Comparison of ENCODE assay signal across 8 cellular contexts in the genomic region with DNA sequence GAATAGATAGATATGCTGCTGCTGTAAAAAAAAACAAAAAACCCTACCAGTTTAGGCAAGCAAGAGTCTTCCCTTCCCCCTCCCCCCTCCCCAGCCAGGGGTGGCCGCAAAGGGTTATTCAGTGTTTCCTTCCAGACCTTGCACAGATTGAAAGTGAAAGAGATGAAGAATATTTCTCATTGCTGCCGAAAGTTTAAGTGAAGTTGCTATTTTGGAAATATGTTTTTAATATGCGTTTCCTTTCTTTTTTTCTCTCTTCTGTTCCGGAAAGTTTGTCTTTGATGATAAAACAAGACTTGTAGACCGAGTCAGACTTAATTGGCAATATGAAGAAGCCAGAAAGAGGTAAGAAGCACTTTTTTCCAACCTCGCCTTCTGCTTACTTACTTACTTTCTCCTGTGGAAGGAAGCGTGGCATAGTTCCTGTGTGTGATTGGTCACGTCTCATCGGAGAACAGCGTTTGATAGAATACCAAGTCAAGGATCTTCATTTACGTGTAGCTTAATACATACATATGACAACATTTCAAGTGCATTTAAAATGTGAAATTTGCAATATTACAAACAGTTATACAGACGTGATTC. TPM values are rescaled to one million over a fixed set of nuclear protein-coding genes. Genes with fewer than 3 reads are reported as not detected.
DNase-seq lines count a peak whose midpoint lies in the region; ATAC-seq and TF ChIP-seq lines count a peak whose summit lies in the region.

No MANE protein-coding gene starts in this region.

- no peak overlapping the region for H3K4me3 Mint-ChIP-seq in WTC11

- no peaks in the 10 kb centered on the region for H3K9me3 Mint-ChIP-seq in WTC11

- CTCF ChIA-PET in WTC11 (lab: Charles Lee) = no interaction called here

- POLR2A ChIA-PET in WTC11 (lab: Charles Lee) = no interaction called here

- DNase-seq in heart right ventricle (no peak), left ventricle myocardium superior (no peak), psoas muscle (no peak), NCI-H128 (lab: John Stamatoyannopoulos, UW; ENCODE audit: unreplicated experiment) (no peak), WTC11 (ENCODE audit: low spot score) (no peak)
- DNase-seq in activated naive CD4-positive, alpha-beta T cell treated with Interleukin-2 at 50 U/mL for 16 hours = peak; percentile 69

- H3K27me3 ChIP-seq in heart right ventricle (no peaks in the 10 kb centered on the region), psoas muscle (ENCODE audit: insufficient read depth in 3 of 3, low read length in 2 of 3) (no peaks in the 10 kb centered on the region)

- H3K27me3 Mint-ChIP-seq in WTC11 (ENCODE audit: low read depth) = no peaks in the 10 kb centered on the region

- no peaks in the 10 kb centered on the region for H3K9me3 ChIP-seq in heart right ventricle
- H3K9me3 ChIP-seq in psoas muscle = no peaks in the 10 kb centered on the region

- peak in 5 of 8 donors; percentile 42 to 74 (median 59) for ATAC-seq in heart right ventricle
- no peak for ATAC-seq in left ventricle myocardium superior
- ATAC-seq in HG03457 (IDR thresholded peaks at IDR 0.05; ENCODE audit: unreplicated experiment) = peak; percentile 81
- no peak for ATAC-seq in psoas muscle
- ATAC-seq in esophagus mucosa = no peak
- ATAC-seq in WTC11 = no peak

- H3K27ac ChIP-seq in heart right ventricle (peak overlapping the region in 7 of 10 donors; percentile 39 to 79 (median 58)), psoas muscle (peak overlapping the region; percentile 23)

- H3K36me3 Mint-ChIP-seq in WTC11 = peaks cover 49% of the 10 kb centered on the region

- H3K36me3 ChIP-seq in heart right ventricle (peaks cover 0 to 48% (median 5%) of the 10 kb centered on the region in 9 donors), psoas muscle (ENCODE audit: insufficient read depth in 1 of 2, low read depth in 1 of 2) (peaks cover 0 to 17% of the 10 kb centered on the region in 2 donors)

- WGBS in heart right ventricle, 2 donors = 43 to 55% methylated on average over 12 of the region's 12 CpGs
- 59 to 77% (median 65%) methylated on average over 12 of the region's 12 CpGs for WGBS in psoas muscle, 3 donors

- H3K4me1 ChIP-seq in heart right ventricle (peaks cover 0 to 30% (median 20%) of the 10 kb centered on the region in 9 donors), psoas muscle (no peaks in the 10 kb centered on the region)

- H3K27ac Mint-ChIP-seq in WTC11 = no peak overlapping the region

- H3K4me3 ChIP-seq in heart right ventricle (peak overlapping the region in 6 of 10 donors; percentile 7 to 43 (median 33)), psoas muscle (peak overlapping the region; percentile 27)

- peaks cover 2% of the 10 kb centered on the region; the same call in 1 of the 2 replicates for H3K4me1 Mint-ChIP-seq in WTC11

- intact Hi-C loops in heart right ventricle (cut with DNase I) = no loop called here
- intact Hi-C loops in left ventricle myocardium superior (cut with micrococcal nuclease) = no loop called here
- intact Hi-C loops in psoas muscle (cut with DNase I) = loop anchor here in 1 of 2 donors (5.0 kb wide), 1 partner anchor 76 kb away; no protein-coding TSS in a partner anchor

- TF ChIP-seq CTCF in heart right ventricle (IDR thresholded peaks at IDR 0.05) = no peak
- TF ChIP-seq CTCF in psoas muscle (IDR thresholded peaks at IDR 0.05) = no peak
- no peak for TF ChIP-seq CTCF in WTC11 (IDR thresholded peaks at IDR 0.05)

TF ChIP-seq in WTC11, 78 proteins besides CTCF, POLR2A, EP300 and RAD21 (continues in another document):
- no peak for TF ChIP-seq FOXK1 (CRISPR knock-in tag; IDR thresholded peaks at IDR 0.05)
- TF ChIP-seq ARID4B (CRISPR knock-in tag; IDR thresholded peaks at IDR 0.05; ENCODE audit: borderline replicate concordance) = no peak
- no peak for TF ChIP-seq ETV6 (CRISPR knock-in tag; IDR thresholded peaks at IDR 0.05)
- TF ChIP-seq ZBTB21 (CRISPR knock-in tag; IDR thresholded peaks at IDR 0.05; ENCODE audit: borderline replicate concordance) = no peak
- TF ChIP-seq, protein P1, sequence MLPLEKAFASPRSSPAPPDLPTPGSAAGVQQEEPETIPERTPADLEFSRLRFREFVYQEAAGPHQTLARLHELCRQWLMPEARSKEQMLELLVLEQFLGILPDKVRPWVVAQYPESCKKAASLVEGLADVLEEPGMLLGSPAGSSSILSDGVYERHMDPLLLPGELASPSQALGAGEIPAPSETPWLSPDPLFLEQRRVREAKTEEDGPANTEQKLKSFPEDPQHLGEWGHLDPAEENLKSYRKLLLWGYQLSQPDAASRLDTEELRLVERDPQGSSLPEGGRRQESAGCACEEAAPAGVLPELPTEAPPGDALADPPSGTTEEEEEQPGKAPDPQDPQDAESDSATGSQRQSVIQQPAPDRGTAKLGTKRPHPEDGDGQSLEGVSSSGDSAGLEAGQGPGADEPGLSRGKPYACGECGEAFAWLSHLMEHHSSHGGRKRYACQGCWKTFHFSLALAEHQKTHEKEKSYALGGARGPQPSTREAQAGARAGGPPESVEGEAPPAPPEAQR (CRISPR knock-in tag; IDR thresholded peaks at IDR 0.05) = no peak
- TF ChIP-seq AFF4 (CRISPR knock-in tag; IDR thresholded peaks at IDR 0.05; ENCODE audit: borderline replicate concordance) = no peak
- TF ChIP-seq ATF2 (CRISPR knock-in tag; IDR thresholded peaks at IDR 0.05; ENCODE audit: borderline replicate concordance, low read depth) = no peak

RNA-seq across cellular contexts. Expression of gene CLCN4, which starts 58.4 kb away (rescaled TPM):
- 10 to 100 TPM; 24.2 to 44.9 (median 32.9) TPM for total RNA-seq in heart right ventricle
- 1 to 10 TPM; 4.0 to 4.4 TPM for polyA plus RNA-seq in heart right ventricle
- 30.0 TPM for total RNA-seq in left ventricle myocardium superior
- 10 to 100 TPM; 48.7 to 75.9 (median 74.4) TPM for total RNA-seq in psoas muscle
- polyA plus RNA-seq in psoas muscle = 10 to 100 TPM in 2 of 3 donors, 1 to 10 TPM in 1; 4.1 to 53.8 (median 19.9) TPM
- total RNA-seq in esophagus mucosa = 0.84 TPM
- total RNA-seq in WTC11 (2021) = 8.1 to 8.9 TPM (median 8.7 TPM) in 3 replicates

Comparison
In these comparisons a context has a peak if more than half of its experiments do, and no peak if none do; other contexts are left out.
1. ATAC-seq: peak in heart right ventricle (5 of 8) and HG03457 (single experiment); none in left ventricle myocardium superior (single experiment), psoas muscle (0 of 4), esophagus mucosa (single experiment) and WTC11 (single experiment).